Comparison of ENCODE assay signal across 8 cellular contexts in genomic region chr17:2399572-2400473, GRCh38. TPM values are rescaled to one million over a fixed set of nuclear protein-coding genes. Genes with fewer than 3 reads are reported as not detected.
DNase-seq lines count a peak whose midpoint lies in the region; ATAC-seq and TF ChIP-seq lines count a peak whose summit lies in the region.

No MANE protein-coding gene starts in this region.

- peak overlapping the region; percentile 100 for H3K27ac Mint-ChIP-seq in progenitor cell of endocrine pancreas

- no peaks in the 10 kb centered on the region for H3K27me3 Mint-ChIP-seq in progenitor cell of endocrine pancreas

- H3K4me1 ChIP-seq in left ventricle myocardium inferior, result peaks cover 85% of the 10 kb centered on the region
- H3K4me1 ChIP-seq in upper lobe of right lung, result peaks cover 62% of the 10 kb centered on the region

- H3K4me1 Mint-ChIP-seq in progenitor cell of endocrine pancreas (ENCODE audit: low read depth), result peaks cover 40% of the 10 kb centered on the region

- H3K9me3 Mint-ChIP-seq in progenitor cell of endocrine pancreas (ENCODE audit: low read depth), result no peaks in the 10 kb centered on the region

- H3K27me3 ChIP-seq in left ventricle myocardium inferior (ENCODE audit: low read depth) (no peaks in the 10 kb centered on the region), upper lobe of right lung (no peaks in the 10 kb centered on the region)

- TF ChIP-seq CTCF in GM12864 (IDR thresholded peaks at IDR 0.05; ENCODE audit: low read depth, low read length, missing control alignments), result no peak
- TF ChIP-seq CTCF in left ventricle myocardium inferior (IDR thresholded peaks at IDR 0.05; ENCODE audit: borderline replicate concordance), result no peak
- no peak for TF ChIP-seq CTCF in progenitor cell of endocrine pancreas (IDR thresholded peaks at IDR 0.05; ENCODE audit: unreplicated experiment)
- no peak for TF ChIP-seq CTCF in upper lobe of right lung (IDR thresholded peaks at IDR 0.05)

- H3K9me3 ChIP-seq in left ventricle myocardium inferior (replicated peaks) (no peaks in the 10 kb centered on the region), upper lobe of right lung (no peaks in the 10 kb centered on the region)

- H3K27ac ChIP-seq in left ventricle myocardium inferior (replicated peaks) (peak overlapping the region; percentile 99), upper lobe of right lung (peak overlapping the region; percentile 95)

- DNase-seq in GM12864 (ENCODE audit: low read depth) (peak; percentile 64), NCI-H1105 (lab: John Stamatoyannopoulos, UW) (peak; percentile 78), T-helper 1 cell (peak; percentile 90 to 97 (median 93)), amniotic stem cell (lab: John Stamatoyannopoulos, UW) (peak; percentile 97), left ventricle myocardium inferior (peak; percentile 96), progenitor cell of endocrine pancreas (ENCODE audit: low spot score, unreplicated experiment) (peak; percentile 97), upper lobe of right lung (peak; percentile 99)

- peak overlapping the region; percentile 79 for H3K4me3 ChIP-seq in GM12864 (ENCODE audit: low read depth, low read length)
- peak overlapping the region; percentile 87 for H3K4me3 ChIP-seq in left ventricle myocardium inferior
- H3K4me3 ChIP-seq in upper lobe of right lung, result peak overlapping the region; percentile 72

- H3K4me3 Mint-ChIP-seq in progenitor cell of endocrine pancreas (ENCODE audit: low read depth), result peak overlapping the region; percentile 93

- ATAC-seq in HG02588 (IDR thresholded peaks at IDR 0.05; ENCODE audit: unreplicated experiment) (peak; percentile 39), upper lobe of right lung (peak; percentile 72)

- no peaks in the 10 kb centered on the region for H3K36me3 Mint-ChIP-seq in progenitor cell of endocrine pancreas (ENCODE audit: insufficient read depth)

- intact Hi-C loops in left ventricle myocardium inferior (cut with micrococcal nuclease) (no loop called here), upper lobe of right lung (cut with DNase I) (no loop called here)

- H3K36me3 ChIP-seq in left ventricle myocardium inferior, result no peaks in the 10 kb centered on the region
- no peaks in the 10 kb centered on the region for H3K36me3 ChIP-seq in upper lobe of right lung

RNA-seq across cellular contexts. Expression of gene MNT, which starts 1.0 kb away (rescaled TPM):
- total RNA-seq in left ventricle myocardium inferior, result 9.9 TPM
- total RNA-seq in progenitor cell of endocrine pancreas, result 32.1 and 35.5 TPM in 2 replicates
- 32.7 TPM for total RNA-seq in upper lobe of right lung

Comparison
In these comparisons a context has a peak if more than half of its experiments do, and no peak if none do; other contexts are left out.
1. Peak in every context shown above with its lines: DNase-seq, ATAC-seq, H3K4me3 ChIP-seq and H3K27ac ChIP-seq.